In genomic region chr14:69005432-69006148, GRCh38 we compare ENCODE assay signal across 9 cellular contexts. TPM values are rescaled to one million over a fixed set of nuclear protein-coding genes. Genes with fewer than 3 reads are reported as not detected.
DNase-seq lines count a peak whose midpoint lies in the region; ATAC-seq, FAIRE-seq and TF ChIP-seq lines count a peak whose summit lies in the region.
"Had no signal": no experiment of that assay in that cellular context is flagged by ENCODE, and none has a peak within 500 bp of the region (broad histone marks: within the 10 kb centered on the region; RNA-seq: fewer than 3 reads in every experiment).

No MANE protein-coding gene starts in this region.

- intact Hi-C loops in activated CD4-positive, alpha-beta T cell treated with anti-CD3 and anti-CD28 coated beads for 36 hours (cut with DNase I, micrococcal nuclease): no loop called here
- intact Hi-C loops in K562 (cut with micrococcal nuclease): loop anchor here (10.0 kb wide), 1 partner anchor 91 kb away; no protein-coding TSS in a partner anchor
- intact Hi-C loops in kidney (cut with DNase I): no loop called here

- H3K4me1 Mint-ChIP-seq in activated CD4-positive, alpha-beta T cell treated with anti-CD3 and anti-CD28 coated beads for 36 hours: peaks cover 3% of the 10 kb centered on the region
- H3K4me1 Mint-ChIP-seq in activated CD4-positive, alpha-beta T cell treated with anti-CD3 and anti-CD28 coated beads, Interleukin-2, amount 10 ng/mL, durations not matched to agents 7 days and 5 days: peaks cover 11% of the 10 kb centered on the region

- no peaks in the 10 kb centered on the region for H3K36me3 Mint-ChIP-seq in activated CD4-positive, alpha-beta T cell treated with anti-CD3 and anti-CD28 coated beads for 36 hours (ENCODE audit: low read depth)
- H3K36me3 Mint-ChIP-seq in activated CD4-positive, alpha-beta T cell treated with anti-CD3 and anti-CD28 coated beads, Interleukin-2, amount 10 ng/mL, durations not matched to agents 7 days and 5 days (ENCODE audit: low read depth): no peaks in the 10 kb centered on the region

- no peak overlapping the region for H2AFZ ChIP-seq in K562 (ENCODE audit: low read depth, low read length)

- H3K4me3 ChIP-seq in K562 (no peak overlapping the region), kidney (ENCODE audit: low read length in 2 of 2) (no peak overlapping the region)

- H3K9ac ChIP-seq in K562 (ENCODE audit: insufficient read depth in 1 of 2, low read depth in 2 of 2, low read length in 2 of 2): no peak overlapping the region
- no peak overlapping the region for H3K9ac ChIP-seq in kidney (ENCODE audit: low read length in 2 of 2)

- ATAC-seq in activated CD4-positive, alpha-beta T cell treated with anti-CD3 and anti-CD28 coated beads for 36 hours: peak; percentile 51
- ATAC-seq in K562 (peak; percentile 36; the same call in 1 of the 3 replicates), GM21786 (IDR thresholded peaks at IDR 0.05; ENCODE audit: unreplicated experiment) (no peak)

- H3K79me2 ChIP-seq in K562 (ENCODE audit: control insufficient read depth, insufficient read depth, low read length): no peaks in the 10 kb centered on the region

- no peak overlapping the region for H3K27ac Mint-ChIP-seq in activated CD4-positive, alpha-beta T cell treated with anti-CD3 and anti-CD28 coated beads for 36 hours
- no peak overlapping the region for H3K27ac Mint-ChIP-seq in activated CD4-positive, alpha-beta T cell treated with anti-CD3 and anti-CD28 coated beads, Interleukin-2, amount 10 ng/mL, durations not matched to agents 7 days and 5 days

- H3K9me3 ChIP-seq in K562 (replicated peaks; ENCODE audit: control insufficient read depth, insufficient read depth, low read depth, low read length): no peaks in the 10 kb centered on the region
- H3K9me3 ChIP-seq in kidney (ENCODE audit: control insufficient read depth in 1 of 2, low read length in 2 of 2): no peaks in the 10 kb centered on the region

- no peak for TF ChIP-seq CTCF in K562 (IDR thresholded peaks at IDR 0.05 in 2 of 3, conservative IDR thresholded peaks at IDR 0.05 in 1 of 3; ENCODE audit: insufficient read depth in 2 of 3, low read depth in 1 of 3, low read length in 3 of 3)
- no peak for TF ChIP-seq CTCF in kidney (IDR thresholded peaks at IDR 0.05; ENCODE audit: borderline replicate concordance, extremely low read depth, insufficient read depth)

- POLR2A ChIA-PET in activated CD4-positive, alpha-beta T cell treated with anti-CD3 and anti-CD28 coated beads for 36 hours (lab: Charles Lee): no interaction called here
- POLR2A ChIA-PET in activated CD4-positive, alpha-beta T cell treated with anti-CD3 and anti-CD28 coated beads, Interleukin-2, amount 10 ng/mL, durations not matched to agents 7 days and 5 days (lab: Charles Lee): no interaction called here
- POLR2A ChIA-PET in K562 (lab: Yijun Ruan, JAX): interaction anchor here (0.6 kb wide), 1 partner anchor 26 kb away, joined by 3 read pairs; no protein-coding TSS in a partner anchor

- no TSS peak for BruUV-seq in K562 (replicated peaks; lab: Mats Ljungman, UMichigan)

- H3K36me3 ChIP-seq in K562 (ENCODE audit: control insufficient read depth, insufficient read depth, low read length): no peaks in the 10 kb centered on the region
- H3K36me3 ChIP-seq in kidney (ENCODE audit: control insufficient read depth in 1 of 2, insufficient read depth in 2 of 2, low read length in 2 of 2): no peaks in the 10 kb centered on the region

- H3K4me2 ChIP-seq in K562 (ENCODE audit: insufficient read depth, low read length): no peak overlapping the region

- peaks cover 0 to 4% of the 10 kb centered on the region in 2 experiments; a peak in 2 of 5 replicates for H3K4me1 ChIP-seq in K562 (replicated peaks in 1 of 2; ENCODE audit: control insufficient read depth in 2 of 2, insufficient read depth in 2 of 2, low read length in 2 of 2)
- no peaks in the 10 kb centered on the region for H3K4me1 ChIP-seq in kidney (ENCODE audit: control insufficient read depth in 1 of 2, insufficient read depth in 1 of 2, low read depth in 1 of 2, low read length in 2 of 2)

- DNase-seq in activated CD4-positive, alpha-beta T cell treated with anti-CD3 and anti-CD28 coated beads for 36 hours: peak; percentile 17
- no peak for DNase-seq in activated CD4-positive, alpha-beta T cell treated with anti-CD3 and anti-CD28 coated beads, Interleukin-2, amount 10 ng/mL, durations not matched to agents 7 days and 5 days
- peak in 1 of 4 experiments; percentile 20 for DNase-seq in K562 (ENCODE audit: extremely low read depth in 1 of 4, low spot score in 3 of 4)
- DNase-seq in kidney: peak; percentile 80
- DNase-seq in ureter (ENCODE audit: low spot score): peak; percentile 63
- DNase-seq in stimulated activated CD4-positive, alpha-beta T cell treated with anti-CD3 and anti-CD28 coated beads, Interleukin-1b, Interleukin-23, amount 100 ng/mL, for 48 hours: no peak
- no peak for DNase-seq in CD1c-positive myeloid dendritic cell (ENCODE audit: extremely low spot score)
- DNase-seq: DND-41 had no signal

- FAIRE-seq in K562 (lab: Jason Lieb, UNC) (peak; percentile 58), kidney (lab: Jason Lieb, UNC) (no peak)

- H3K27me3 Mint-ChIP-seq in activated CD4-positive, alpha-beta T cell treated with anti-CD3 and anti-CD28 coated beads for 36 hours: no peaks in the 10 kb centered on the region
- no peaks in the 10 kb centered on the region for H3K27me3 Mint-ChIP-seq in activated CD4-positive, alpha-beta T cell treated with anti-CD3 and anti-CD28 coated beads, Interleukin-2, amount 10 ng/mL, durations not matched to agents 7 days and 5 days

- H3K9me1 ChIP-seq in K562 (ENCODE audit: control insufficient read depth, insufficient read depth, low read length): no peaks in the 10 kb centered on the region

- H4K20me1 ChIP-seq in K562 (replicated peaks; ENCODE audit: control insufficient read depth, insufficient read depth, low read length): no peaks in the 10 kb centered on the region

- in situ Hi-C loops in K562 (cut with MboI): no loop called here

- TF ChIP-seq RAD21 in K562 (CRISPR knock-in tag; conservative IDR thresholded peaks at IDR 0.05 in 1 of 2, IDR thresholded peaks at IDR 0.05 in 1 of 2): no peak

- no peak overlapping the region for H3K4me3 Mint-ChIP-seq in activated CD4-positive, alpha-beta T cell treated with anti-CD3 and anti-CD28 coated beads for 36 hours
- H3K4me3 Mint-ChIP-seq in activated CD4-positive, alpha-beta T cell treated with anti-CD3 and anti-CD28 coated beads, Interleukin-2, amount 10 ng/mL, durations not matched to agents 7 days and 5 days: no peak overlapping the region

- WGBS in K562 (ENCODE audit: insufficient coverage, low coverage, missing lambda C conversion rate): 6% methylated on average over 11 of the region's 11 CpGs

- H3K27ac ChIP-seq in K562 (ENCODE audit: extremely low read depth, low read depth, low read length): no peak overlapping the region
- no peak overlapping the region for H3K27ac ChIP-seq in kidney (ENCODE audit: low read depth in 2 of 2, low read length in 2 of 2)

- TF ChIP-seq POLR2A in K562 (conservative IDR thresholded peaks at IDR 0.05): no peak

- H3K27me3 ChIP-seq in K562 (ENCODE audit: control insufficient read depth in 2 of 2, insufficient read depth in 2 of 2, low read length in 2 of 2): 0 out of 5 replicates have a peak, but pooled peaks cover 0 to 5% of the 10 kb centered on the region in 2 experiments

- no peak for TF ChIP-seq EP300 in K562 (IDR thresholded peaks at IDR 0.05; ENCODE audit: low read length)

- CTCF ChIA-PET in activated CD4-positive, alpha-beta T cell treated with anti-CD3 and anti-CD28 coated beads for 36 hours (lab: Charles Lee): interaction anchor here (1.2 kb wide), 1 partner anchor 109 kb away, joined by 4 read pairs; no protein-coding TSS in a partner anchor
- CTCF ChIA-PET in activated CD4-positive, alpha-beta T cell treated with anti-CD3 and anti-CD28 coated beads, Interleukin-2, amount 10 ng/mL, durations not matched to agents 7 days and 5 days (lab: Charles Lee): interaction anchor here (1.0 to 2.4 kb wide), 2 partner anchors 9 to 10 kb away, joined by 3 to 6 read pairs; no protein-coding TSS in a partner anchor
- CTCF ChIA-PET in K562 (lab: Yijun Ruan, JAX; ENCODE audit: low intra/inter-chr PET ratio): interaction anchor here (0.6 kb wide), 1 partner anchor 93 kb away, joined by 3 read pairs; no protein-coding TSS in a partner anchor

- no peaks in the 10 kb centered on the region for H3K9me3 Mint-ChIP-seq in activated CD4-positive, alpha-beta T cell treated with anti-CD3 and anti-CD28 coated beads for 36 hours (ENCODE audit: low read depth)
- H3K9me3 Mint-ChIP-seq in activated CD4-positive, alpha-beta T cell treated with anti-CD3 and anti-CD28 coated beads, Interleukin-2, amount 10 ng/mL, durations not matched to agents 7 days and 5 days: no peaks in the 10 kb centered on the region

TF ChIP-seq in K562, 482 proteins besides CTCF, POLR2A, EP300 and RAD21 (continues in another document):
- TF ChIP-seq EGR1 (conservative IDR thresholded peaks at IDR 0.05) (peak; percentile 14; the same call in 1 of the 2 replicates), FOSL1 (tag; conservative IDR thresholded peaks at IDR 0.05) (peak; percentile 34; the same call in 1 of the 2 replicates), HDAC3 (IDR thresholded peaks at IDR 0.05; ENCODE audit: borderline replicate concordance, partially characterized antibody) (no peak)

RNA-seq across cellular contexts. Expression of gene ACTN1, which starts 26.5 kb away (rescaled TPM):
- total RNA-seq in activated CD4-positive, alpha-beta T cell treated with anti-CD3 and anti-CD28 coated beads for 36 hours: 100 to 1,000 TPM in 1 of 2 experiments, 10 to 100 TPM in 1; 92.8 to 146 TPM
- 10 to 100 TPM; 31.9 to 35.1 TPM for total RNA-seq in activated CD4-positive, alpha-beta T cell treated with anti-CD3 and anti-CD28 coated beads, Interleukin-2, amount 10 ng/mL, durations not matched to agents 7 days and 5 days
- 54.6 and 92.3 TPM in 2 replicates for total RNA-seq in K562 (2011; cell fraction: chromatin; rRNA removed; ENCODE audit: low replicate concordance)
- 49.7 and 53.4 TPM in 2 replicates for total RNA-seq in K562 (2011; cell fraction: nucleolus; rRNA removed)
- 46.1 and 65.6 TPM in 2 replicates for total RNA-seq in K562 (2011; cell fraction: nucleoplasm; rRNA removed)
- total RNA-seq in K562 (2014; rRNA removed) (42.5 and 47.3 TPM in 2 replicates), K562 (2014; rRNA removed; fragmentation: Illumina TruSeq; extraction: Trizol) (15.9 and 16.8 TPM in 2 replicates), K562 (2015; rRNA removed; fragmentation: Illumina TruSeq; extraction: Trizol) (26.1 and 26.8 TPM in 2 replicates), K562 (2021) (62.3 and 67.7 TPM in 2 replicates), kidney (184 TPM), ureter (286 TPM)
- polyA plus RNA-seq in K562 (2011; rRNA removed) (37.3 and 44.7 TPM in 2 replicates), K562 (2014; fragmentation: Illumina TruSeq; extraction: Trizol) (56.9 and 59.2 TPM in 2 replicates), K562 (2014; fragmentation: Nextera tagmentation; extraction: Ambion mirVana) (1 to 10 TPM; 2.2 to 5.6 TPM), K562 (2014; rRNA removed) (30.8 and 34.5 TPM in 2 replicates), kidney (ENCODE audit: insufficient read depth, low read depth, low replicate concordance) (20.1 TPM)
- polyA plus RNA-seq in K562 (2011; cell fraction: cytosol; rRNA removed): 33.0 and 71.5 TPM in 2 replicates
- polyA plus RNA-seq in K562 (2011; cell fraction: nucleus; rRNA removed): 38.8 and 47.1 TPM in 2 replicates
- 63.9 and 83.3 TPM in 2 replicates for polyA plus RNA-seq in K562 (2012)
- 50.7 and 52.2 TPM in 2 replicates for polyA minus RNA-seq in K562 (2011; rRNA and poly(A)+ RNA removed)
- 66.1 and 73.5 TPM in 2 replicates for polyA minus RNA-seq in K562 (2011; cell fraction: cytosol; rRNA and poly(A)+ RNA removed)
- polyA minus RNA-seq in K562 (2011; cell fraction: nucleus; rRNA and poly(A)+ RNA removed): 25.3 and 32.7 TPM in 2 replicates

Comparison
In these comparisons a context has a peak if more than half of its experiments do, and no peak if none do; other contexts are left out.
1. DNase-seq: peak in activated CD4-positive, alpha-beta T cell treated with anti-CD3 and anti-CD28 coated beads for 36 hours (single experiment), kidney (single experiment) and ureter (single experiment); none in activated CD4-positive, alpha-beta T cell treated with anti-CD3 and anti-CD28 coated beads, Interleukin-2, amount 10 ng/mL, durations not matched to agents 7 days and 5 days (single experiment), stimulated activated CD4-positive, alpha-beta T cell treated with anti-CD3 and anti-CD28 coated beads, Interleukin-1b, Interleukin-23, amount 100 ng/mL, for 48 hours (single experiment) and CD1c-positive myeloid dendritic cell (single experiment).